Comparison of ENCODE assay signal across 16 cellular contexts in genomic region chr14:83826838-83827237, GRCh38.
DNase-seq lines count a peak whose midpoint lies in the region; ATAC-seq, FAIRE-seq and TF ChIP-seq lines count a peak whose summit lies in the region.
"Had no signal": no experiment of that assay in that cellular context is flagged by ENCODE, and none has a peak within 500 bp of the region (broad histone marks: within the 10 kb centered on the region; RNA-seq: fewer than 3 reads in every experiment).

No MANE protein-coding gene starts in this region.

- no peak for FAIRE-seq in RCC 7860 (lab: Jason Lieb, UNC)
- no peak for FAIRE-seq in GM12891 (lab: Jason Lieb, UNC)
- FAIRE-seq: astrocyte had no signal

- DNase-seq in H4 (ENCODE audit: low spot score) (peak; percentile 47), RCC 7860 (ENCODE audit: low spot score) (peak; percentile 13), fibroblast of peridontal ligament (ENCODE audit: extremely low read depth) (peak; percentile 57), stromal cell of bone marrow (ENCODE audit: low read depth) (peak; percentile 20), NCI-H526 (lab: John Stamatoyannopoulos, UW) (no peak), GM12891 (ENCODE audit: insufficient read length, low spot score) (no peak)
- DNase-seq: activated CD4-positive, alpha-beta T cell treated with anti-CD3 and anti-CD28 coated beads, Interleukin-2, amount 50 U/mL, for 48 hours; CD8-positive, alpha-beta T cell; effector memory CD8-positive, alpha-beta T cell; heart right ventricle; natural killer cell; NCI-H446 treated with DMSO at 0.1 percent for 48 hours; Peyer's patch; sigmoid colon had no signal

- no peak for TF ChIP-seq POLR2A in GM12891 (IDR thresholded peaks at IDR 0.05; ENCODE audit: low read depth, low read length)

- no peak for ATAC-seq in GM19035 (IDR thresholded peaks at IDR 0.05; ENCODE audit: unreplicated experiment)
- ATAC-seq: CD8-positive, alpha-beta T cell; effector memory CD8-positive, alpha-beta T cell; heart right ventricle; natural killer cell had no signal

TF ChIP-seq in GM12891, 5 proteins besides CTCF, POLR2A, EP300 and RAD21:
- TF ChIP-seq TAF1 (IDR thresholded peaks at IDR 0.05; ENCODE audit: low read depth, low read length) = no peak
- TF ChIP-seq SPI1 (IDR thresholded peaks at IDR 0.05; ENCODE audit: low read depth, low read length) = no peak
- no peak for TF ChIP-seq POU2F2 (IDR thresholded peaks at IDR 0.05; ENCODE audit: low read depth, low read length)
- TF ChIP-seq PAX5 (IDR thresholded peaks at IDR 0.05; ENCODE audit: insufficient read depth, low read length, severe bottlenecking) = no peak
- TF ChIP-seq POLR2AphosphoS5 (IDR thresholded peaks at IDR 0.05; ENCODE audit: low read depth, low read length) = no peak

Comparison
In these comparisons a context has a peak if more than half of its experiments do, and no peak if none do; other contexts are left out.
1. DNase-seq: peak in H4 (single experiment), RCC 7860 (single experiment), fibroblast of peridontal ligament (single experiment) and stromal cell of bone marrow (single experiment); none in NCI-H526 (0 of 2) and GM12891 (single experiment).